16 cellular contexts compared by ENCODE assay signal in genomic region chr14:61300209-61300608, GRCh38. TPM values are rescaled to one million over a fixed set of nuclear protein-coding genes. Genes with fewer than 3 reads are reported as not detected.
A peak's percentile ranks its signal among the peaks of the same experiment; 100 is the strongest.
DNase-seq lines count a peak whose midpoint lies in the region; ATAC-seq and TF ChIP-seq lines count a peak whose summit lies in the region.
"Had no signal": no experiment of that assay in that cellular context is flagged by ENCODE, and none has a peak within 500 bp of the region (broad histone marks: within the 10 kb centered on the region; RNA-seq: fewer than 3 reads in every experiment).

No MANE protein-coding gene starts in this region.

- no peaks in the 10 kb centered on the region for H3K27me3 Mint-ChIP-seq in activated CD4-positive, alpha-beta T cell treated with anti-CD3 and anti-CD28 coated beads for 36 hours
- no peaks in the 10 kb centered on the region for H3K27me3 Mint-ChIP-seq in CD4-positive, CD25-positive, alpha-beta regulatory T cell
- H3K27me3 Mint-ChIP-seq in T-cell: no peaks in the 10 kb centered on the region
- H3K27me3 Mint-ChIP-seq: CD4-positive, alpha-beta memory T cell had no signal

- no peak for DNase-seq in activated CD4-positive, alpha-beta T cell treated with anti-CD3 and anti-CD28 coated beads for 36 hours
- no peak for DNase-seq in activated CD4-positive, alpha-beta T cell treated with anti-CD3 and anti-CD28 coated beads, Interleukin-2, amount 50 U/mL, for 1 hour
- no peak for DNase-seq in CD4-positive, CD25-positive, alpha-beta regulatory T cell
- DNase-seq in T-cell: no peak
- peak; percentile 1 for DNase-seq in esophagus muscularis mucosa (ENCODE audit: extremely low spot score)
- no peak for DNase-seq in OCI-M2 (lab: John Stamatoyannopoulos, UW; ENCODE audit: unreplicated experiment)
- no peak for DNase-seq in NCI-H2171 (lab: John Stamatoyannopoulos, UW)
- DNase-seq: 8988T; CD4-positive, alpha-beta memory T cell; DMS53; KBM-7; NCI-H1417 treated with DMSO at 0.1 percent for 48 hours; NCI-H2029; NCI-H526 had no signal

- TF ChIP-seq POLR2A in esophagus muscularis mucosa (IDR thresholded peaks at IDR 0.05; ENCODE audit: low read depth): no peak

- H3K4me3 Mint-ChIP-seq in activated CD4-positive, alpha-beta T cell treated with anti-CD3 and anti-CD28 coated beads for 36 hours: no peak overlapping the region
- no peak overlapping the region for H3K4me3 Mint-ChIP-seq in CD4-positive, CD25-positive, alpha-beta regulatory T cell
- H3K4me3 Mint-ChIP-seq in T-cell: no peak overlapping the region

- peaks cover 8% of the 10 kb centered on the region for H3K36me3 Mint-ChIP-seq in activated CD4-positive, alpha-beta T cell treated with anti-CD3 and anti-CD28 coated beads for 36 hours (ENCODE audit: low read depth)
- peaks cover 21% of the 10 kb centered on the region for H3K36me3 Mint-ChIP-seq in CD4-positive, CD25-positive, alpha-beta regulatory T cell
- peaks cover 15% of the 10 kb centered on the region for H3K36me3 Mint-ChIP-seq in T-cell

- intact Hi-C loops in activated CD4-positive, alpha-beta T cell treated with anti-CD3 and anti-CD28 coated beads for 36 hours (cut with DNase I, micrococcal nuclease): no loop called here
- intact Hi-C loops in esophagus muscularis mucosa (cut with DNase I): no loop called here

- 33% methylated on average over 2 of the region's 2 CpGs for WGBS in esophagus muscularis mucosa

- peaks cover 1% of the 10 kb centered on the region for H3K9me3 Mint-ChIP-seq in activated CD4-positive, alpha-beta T cell treated with anti-CD3 and anti-CD28 coated beads for 36 hours (ENCODE audit: low read depth)
- H3K9me3 Mint-ChIP-seq in CD4-positive, CD25-positive, alpha-beta regulatory T cell: no peaks in the 10 kb centered on the region
- H3K9me3 Mint-ChIP-seq in T-cell: peaks cover 0 to 6% (median 0%) of the 10 kb centered on the region in 3 donors

- no peaks in the 10 kb centered on the region for H3K36me3 ChIP-seq in CD4-positive, CD25-positive, alpha-beta regulatory T cell (ENCODE audit: control insufficient read depth, insufficient read depth, low read length)
- no peaks in the 10 kb centered on the region for H3K36me3 ChIP-seq in esophagus muscularis mucosa

- POLR2A ChIA-PET in activated CD4-positive, alpha-beta T cell treated with anti-CD3 and anti-CD28 coated beads for 36 hours (lab: Charles Lee): interaction anchor here (0.8 kb wide), 1 partner anchor 71 kb away, joined by 3 read pairs; no protein-coding TSS in a partner anchor
- POLR2A ChIA-PET in T-cell (lab: Charles Lee): interaction anchor here in 1 of 2 donors (1.2 kb wide), 1 partner anchor 11 kb away, joined by 3 read pairs; no protein-coding TSS in a partner anchor

- peaks cover 54% of the 10 kb centered on the region for H3K4me1 Mint-ChIP-seq in activated CD4-positive, alpha-beta T cell treated with anti-CD3 and anti-CD28 coated beads for 36 hours
- H3K4me1 Mint-ChIP-seq in CD4-positive, CD25-positive, alpha-beta regulatory T cell: peaks cover 5 to 44% (median 30%) of the 10 kb centered on the region in 4 donors
- peaks cover 50 to 54% (median 50%) of the 10 kb centered on the region in 3 donors for H3K4me1 Mint-ChIP-seq in T-cell

- TF ChIP-seq CTCF in esophagus muscularis mucosa (IDR thresholded peaks at IDR 0.05): no peak

- peaks cover 0 to 4% of the 10 kb centered on the region in 2 experiments for H3K9me3 ChIP-seq in CD4-positive, CD25-positive, alpha-beta regulatory T cell (ENCODE audit: control insufficient read depth in 2 of 2, low read length in 2 of 2)
- peaks cover 0 to 6% (median 0%) of the 10 kb centered on the region in 4 donors for H3K9me3 ChIP-seq in esophagus muscularis mucosa

- peak; percentile 56 for ATAC-seq in activated CD4-positive, alpha-beta T cell treated with anti-CD3 and anti-CD28 coated beads for 36 hours
- ATAC-seq in CD4-positive, CD25-positive, alpha-beta regulatory T cell (ENCODE audit: low read depth in 2 of 2): no peak
- ATAC-seq in T-cell (replicated peaks in 1 of 4): no peak
- ATAC-seq in GM21576 (IDR thresholded peaks at IDR 0.05; ENCODE audit: unreplicated experiment): no peak

- no peak overlapping the region for H3K4me3 ChIP-seq in CD4-positive, CD25-positive, alpha-beta regulatory T cell (ENCODE audit: low read depth, low read length)
- no peak overlapping the region for H3K4me3 ChIP-seq in esophagus muscularis mucosa

- H3K27ac ChIP-seq in CD4-positive, CD25-positive, alpha-beta regulatory T cell (ENCODE audit: insufficient read depth, low read length, poor library complexity, severe bottlenecking): no peak overlapping the region
- no peak overlapping the region for H3K27ac ChIP-seq in esophagus muscularis mucosa (replicated peaks in 1 of 4)

- H3K4me1 ChIP-seq in CD4-positive, CD25-positive, alpha-beta regulatory T cell (ENCODE audit: control insufficient read depth, insufficient read depth, low read length, poor library complexity, severe bottlenecking): peaks cover 7% of the 10 kb centered on the region
- peaks cover 0 to 4% (median 0%) of the 10 kb centered on the region in 4 donors for H3K4me1 ChIP-seq in esophagus muscularis mucosa

- no peaks in the 10 kb centered on the region for H3K27me3 ChIP-seq in CD4-positive, CD25-positive, alpha-beta regulatory T cell (ENCODE audit: control insufficient read depth, insufficient read depth, low read length)
- no peaks in the 10 kb centered on the region for H3K27me3 ChIP-seq in esophagus muscularis mucosa

- CTCF ChIA-PET in activated CD4-positive, alpha-beta T cell treated with anti-CD3 and anti-CD28 coated beads for 36 hours (lab: Charles Lee): interaction anchor here (0.7 to 1.9 kb wide), 4 partner anchors 8 to 120 kb away, joined by 3 to 5 read pairs (median 4); partner anchors contain the start of gene TMEM30B
- CTCF ChIA-PET in T-cell (lab: Charles Lee): interaction anchor here in 1 of 2 donors (1.1 to 1.3 kb wide), 5 partner anchors 28 to 538 kb away, joined by 3 read pairs; no protein-coding TSS in a partner anchor

- H3K27ac Mint-ChIP-seq in activated CD4-positive, alpha-beta T cell treated with anti-CD3 and anti-CD28 coated beads for 36 hours: peak overlapping the region; percentile 16
- H3K27ac Mint-ChIP-seq in CD4-positive, CD25-positive, alpha-beta regulatory T cell: peak overlapping the region in 2 of 3 donors; percentile 18 to 27
- H3K27ac Mint-ChIP-seq in T-cell: peak overlapping the region; percentile 29 to 68

- TF ChIP-seq EP300 in esophagus muscularis mucosa (IDR thresholded peaks at IDR 0.05): no peak

RNA-seq across cellular contexts. Expression of gene TMEM30B, which starts 19.1 kb away (rescaled TPM):
- 1 to 10 TPM; 1.3 to 2.1 TPM for total RNA-seq in activated CD4-positive, alpha-beta T cell treated with anti-CD3 and anti-CD28 coated beads for 36 hours
- total RNA-seq in CD4-positive, CD25-positive, alpha-beta regulatory T cell: 2.1 TPM
- 1 to 10 TPM; 2.1 to 4.8 (median 3.5) TPM for polyA plus RNA-seq in CD4-positive, CD25-positive, alpha-beta regulatory T cell
- total RNA-seq in T-cell (1 to 10 TPM; 2.1 to 8.6 (median 2.9) TPM), esophagus muscularis mucosa (1 to 10 TPM in 3 of 4 donors, under 1 TPM in 1; 0.83 to 4.4 (median 3.0) TPM)
- total RNA-seq: H4 had no signal

RNA-seq across cellular contexts. Expression of gene PRKCH, which starts 21.2 kb away (rescaled TPM):
- total RNA-seq in activated CD4-positive, alpha-beta T cell treated with anti-CD3 and anti-CD28 coated beads for 36 hours: 100 to 1,000 TPM; 109 to 145 TPM
- 457 TPM for total RNA-seq in CD4-positive, CD25-positive, alpha-beta regulatory T cell
- 100 to 1,000 TPM; 194 to 221 (median 199) TPM for polyA plus RNA-seq in CD4-positive, CD25-positive, alpha-beta regulatory T cell
- total RNA-seq in T-cell: 100 to 1,000 TPM; 267 to 436 (median 326) TPM
- total RNA-seq in esophagus muscularis mucosa: 10 to 100 TPM; 13.3 to 67.6 (median 32.2) TPM
